Comparison of ENCODE assay signal across 8 cellular contexts in genomic region chr19:37077615-37077928, GRCh38. TPM values are rescaled to one million over a fixed set of nuclear protein-coding genes. Genes with fewer than 3 reads are reported as not detected.
DNase-seq lines count a peak whose midpoint lies in the region; ATAC-seq and TF ChIP-seq lines count a peak whose summit lies in the region.

No MANE protein-coding gene starts in this region.

- POLR2A ChIA-PET in activated CD8-positive, alpha-beta T cell treated with anti-CD3 and anti-CD28 coated beads for 36 hours (lab: Charles Lee): interaction anchor here (0.6 to 1.9 kb wide), 8 partner anchors 9 to 589 kb away, joined by 3 to 5 read pairs (median 4); partner anchors contain the start of genes ZNF383, ZNF527, ZNF566 and ZNF568

- no peak for DNase-seq in activated T-cell treated with anti-CD3 and anti-CD28 coated beads, Interleukin-2, amount 50 U/mL, for 72 hours
- no peak for DNase-seq in activated T-cell treated with anti-CD3 and anti-CD28 coated beads, Interleukin-2, amount 50 U/mL, for 1 hour
- DNase-seq in activated CD8-positive, alpha-beta T cell treated with anti-CD3 and anti-CD28 coated beads for 36 hours: no peak
- no peak for DNase-seq in stimulated activated naive B cell treated with anti-CD40 and anti-IgM and Interleukin-4, amounts not matched to agents 10 μg/mL and 1 μg/mL and 100 μg/mL, for 72 hours
- DNase-seq in DMS79 (lab: John Stamatoyannopoulos, UW): no peak
- no peak for DNase-seq in GM13976 (ENCODE audit: low spot score)

- no peaks in the 10 kb centered on the region for H3K27me3 Mint-ChIP-seq in activated T-cell treated with anti-CD3 and anti-CD28 coated beads, Interleukin-2, amount 50 U/mL, for 72 hours (ENCODE audit: low read depth)
- H3K27me3 Mint-ChIP-seq in activated CD8-positive, alpha-beta T cell treated with anti-CD3 and anti-CD28 coated beads for 36 hours: no peaks in the 10 kb centered on the region
- H3K27me3 Mint-ChIP-seq in stimulated activated naive B cell treated with anti-CD40 and anti-IgM and Interleukin-4, amounts not matched to agents 10 μg/mL and 1 μg/mL and 100 μg/mL, for 72 hours: no peaks in the 10 kb centered on the region

- peak overlapping the region; percentile 89 to 98 for H3K4me3 Mint-ChIP-seq in activated T-cell treated with anti-CD3 and anti-CD28 coated beads, Interleukin-2, amount 50 U/mL, for 72 hours
- peak overlapping the region; percentile 88 for H3K4me3 Mint-ChIP-seq in activated CD8-positive, alpha-beta T cell treated with anti-CD3 and anti-CD28 coated beads for 36 hours
- peak overlapping the region; percentile 88 to 92 for H3K4me3 Mint-ChIP-seq in stimulated activated naive B cell treated with anti-CD40 and anti-IgM and Interleukin-4, amounts not matched to agents 10 μg/mL and 1 μg/mL and 100 μg/mL, for 72 hours

- H3K9me3 Mint-ChIP-seq in activated T-cell treated with anti-CD3 and anti-CD28 coated beads, Interleukin-2, amount 50 U/mL, for 72 hours: peaks cover 3 to 15% of the 10 kb centered on the region in 2 donors
- H3K9me3 Mint-ChIP-seq in activated CD8-positive, alpha-beta T cell treated with anti-CD3 and anti-CD28 coated beads for 36 hours: peaks cover 24% of the 10 kb centered on the region
- H3K9me3 Mint-ChIP-seq in stimulated activated naive B cell treated with anti-CD40 and anti-IgM and Interleukin-4, amounts not matched to agents 10 μg/mL and 1 μg/mL and 100 μg/mL, for 72 hours: peaks cover 8% of the 10 kb centered on the region in 2 donors

- intact Hi-C loops in activated CD8-positive, alpha-beta T cell treated with anti-CD3 and anti-CD28 coated beads for 36 hours (cut with micrococcal nuclease): no loop called here

- no peak for TF ChIP-seq CTCF in activated CD8-positive, alpha-beta T cell treated with anti-CD3 and anti-CD28 coated beads for 36 hours (IDR thresholded peaks at IDR 0.05)
- TF ChIP-seq CTCF in GM13976 (IDR thresholded peaks at IDR 0.05; ENCODE audit: borderline replicate concordance, control extremely low read depth, extremely low read depth, insufficient read depth, missing control alignments): no peak

- in situ Hi-C loops in GM13976 (cut with MboI; ENCODE audit: low sequenced_read_pairs, unreplicated experiment): no loop called here

- H3K36me3 Mint-ChIP-seq in activated T-cell treated with anti-CD3 and anti-CD28 coated beads, Interleukin-2, amount 50 U/mL, for 72 hours (ENCODE audit: insufficient read depth in 2 of 2): peaks cover 24 to 41% of the 10 kb centered on the region in 2 donors
- peaks cover 37% of the 10 kb centered on the region for H3K36me3 Mint-ChIP-seq in activated CD8-positive, alpha-beta T cell treated with anti-CD3 and anti-CD28 coated beads for 36 hours (ENCODE audit: low read depth)
- H3K36me3 Mint-ChIP-seq in stimulated activated naive B cell treated with anti-CD40 and anti-IgM and Interleukin-4, amounts not matched to agents 10 μg/mL and 1 μg/mL and 100 μg/mL, for 72 hours: peaks cover 15 to 29% of the 10 kb centered on the region in 2 donors

- ATAC-seq in activated T-cell treated with anti-CD3 and anti-CD28 coated beads, Interleukin-2, amount 50 U/mL, for 72 hours (replicated peaks in 1 of 2): no peak
- no peak for ATAC-seq in activated CD8-positive, alpha-beta T cell treated with anti-CD3 and anti-CD28 coated beads for 36 hours
- ATAC-seq in stimulated activated naive B cell treated with anti-CD40 and anti-IgM and Interleukin-4, amounts not matched to agents 10 μg/mL and 1 μg/mL and 100 μg/mL, for 72 hours (replicated peaks): peak in 1 of 2 donors; percentile 1
- no peak for ATAC-seq in GM18870 (IDR thresholded peaks at IDR 0.05; ENCODE audit: unreplicated experiment)

- H3K4me3 ChIP-seq in iPS-11a (ENCODE audit: low read depth, low read length): peak overlapping the region; percentile 91

- peak overlapping the region; percentile 90 for H3K27ac Mint-ChIP-seq in activated T-cell treated with anti-CD3 and anti-CD28 coated beads, Interleukin-2, amount 50 U/mL, for 72 hours
- peak overlapping the region; percentile 87 for H3K27ac Mint-ChIP-seq in activated CD8-positive, alpha-beta T cell treated with anti-CD3 and anti-CD28 coated beads for 36 hours
- H3K27ac Mint-ChIP-seq in stimulated activated naive B cell treated with anti-CD40 and anti-IgM and Interleukin-4, amounts not matched to agents 10 μg/mL and 1 μg/mL and 100 μg/mL, for 72 hours: peak overlapping the region; percentile 96

- H3K4me1 Mint-ChIP-seq in activated T-cell treated with anti-CD3 and anti-CD28 coated beads, Interleukin-2, amount 50 U/mL, for 72 hours (ENCODE audit: low read depth): peaks cover 39% of the 10 kb centered on the region
- H3K4me1 Mint-ChIP-seq in activated CD8-positive, alpha-beta T cell treated with anti-CD3 and anti-CD28 coated beads for 36 hours (ENCODE audit: low read depth): peaks cover 21% of the 10 kb centered on the region
- peaks cover 15 to 22% of the 10 kb centered on the region in 2 donors for H3K4me1 Mint-ChIP-seq in stimulated activated naive B cell treated with anti-CD40 and anti-IgM and Interleukin-4, amounts not matched to agents 10 μg/mL and 1 μg/mL and 100 μg/mL, for 72 hours

- CTCF ChIA-PET in activated CD8-positive, alpha-beta T cell treated with anti-CD3 and anti-CD28 coated beads for 36 hours (lab: Charles Lee): interaction anchor here (0.9 to 1.3 kb wide), 2 partner anchors 104 to 161 kb away, joined by 3 read pairs; no protein-coding TSS in a partner anchor

RNA-seq across cellular contexts. Expression of gene ZNF420, which starts 0.7 kb away (rescaled TPM):
- 10 to 100 TPM; 10.6 to 12.3 TPM for total RNA-seq in activated T-cell treated with anti-CD3 and anti-CD28 coated beads, Interleukin-2, amount 50 U/mL, for 72 hours
- total RNA-seq in activated CD8-positive, alpha-beta T cell treated with anti-CD3 and anti-CD28 coated beads for 36 hours: 10 to 100 TPM; 10.1 to 12.0 TPM
